In the genomic region with DNA sequence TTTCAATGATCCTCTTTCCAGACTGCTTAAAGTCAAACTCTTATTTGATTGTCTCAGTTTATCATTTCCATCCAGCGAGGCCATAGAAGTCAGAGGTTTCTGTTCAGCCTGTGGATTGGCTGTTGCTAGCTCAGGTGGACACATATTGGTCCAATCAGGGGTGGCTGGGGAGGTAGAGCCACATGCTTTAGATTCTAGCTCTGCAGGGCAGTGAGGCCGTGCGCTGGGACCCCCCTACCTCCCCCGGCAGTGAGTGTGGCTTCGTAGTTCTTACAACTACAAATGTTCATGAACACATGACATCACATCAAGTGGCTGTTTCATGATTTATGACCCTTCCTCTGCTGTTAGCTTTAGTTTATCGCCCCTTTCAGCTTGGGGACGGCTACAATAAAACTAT, we compare ENCODE assay signal across 1 cellular context.
TF ChIP-seq lines count a peak whose summit lies in the region.

No MANE protein-coding gene starts in this region.

TF ChIP-seq in SK-N-SH, 30 proteins besides CTCF, POLR2A, EP300 and RAD21:
- TF ChIP-seq RXRA (IDR thresholded peaks at IDR 0.05; ENCODE audit: borderline replicate concordance, low read depth) = no peak
- no peak for TF ChIP-seq FOSL2 (IDR thresholded peaks at IDR 0.05; ENCODE audit: borderline replicate concordance, low read depth)
